13 cellular contexts compared by ENCODE assay signal in genomic region chr2:43331428-43331827, GRCh38.
DNase-seq lines count a peak whose midpoint lies in the region; ATAC-seq, FAIRE-seq and TF ChIP-seq lines count a peak whose summit lies in the region.
"Had no signal": no experiment of that assay in that cellular context is flagged by ENCODE, and none has a peak within 500 bp of the region (broad histone marks: within the 10 kb centered on the region; RNA-seq: fewer than 3 reads in every experiment).

No MANE protein-coding gene starts in this region.

- CTCF ChIA-PET in OCI-LY7 (lab: Charles Lee; ENCODE audit: unreplicated experiment): no interaction called here

- POLR2A ChIA-PET in OCI-LY7 (lab: Charles Lee): interaction anchor here (0.5 to 1.2 kb wide), 2 partner anchors 48 to 70 kb away, joined by 3 read pairs; no protein-coding TSS in a partner anchor

- H3K36me3 ChIP-seq in CD4-positive, CD25-positive, alpha-beta regulatory T cell (ENCODE audit: control insufficient read depth, insufficient read depth, low read length): peaks cover 20% of the 10 kb centered on the region
- H3K36me3 ChIP-seq in pancreas (no peaks in the 10 kb centered on the region), OCI-LY7 (ENCODE audit: insufficient read depth, low read length) (no peaks in the 10 kb centered on the region)

- BruUV-seq in OCI-LY7 (replicated peaks; lab: Mats Ljungman, UMichigan): no TSS peak

- H3K9me3 Mint-ChIP-seq in CD4-positive, CD25-positive, alpha-beta regulatory T cell: no peaks in the 10 kb centered on the region
- H3K9me3 Mint-ChIP-seq: T-cell had no signal

- H3K27ac ChIP-seq in CD4-positive, CD25-positive, alpha-beta regulatory T cell (ENCODE audit: insufficient read depth, low read length, poor library complexity, severe bottlenecking): no peak overlapping the region
- H3K27ac ChIP-seq in pancreas (no peak overlapping the region), OCI-LY7 (ENCODE audit: low read depth, low read length, poor library complexity, severe bottlenecking) (no peak overlapping the region)
- H3K27ac ChIP-seq: parathyroid adenoma had no signal

- H3K4me2 ChIP-seq in OCI-LY7 (ENCODE audit: low read length): no peak overlapping the region

- H3K9me3 ChIP-seq in CD4-positive, CD25-positive, alpha-beta regulatory T cell (ENCODE audit: control insufficient read depth in 2 of 2, low read length in 2 of 2): no peaks in the 10 kb centered on the region
- H3K9me3 ChIP-seq in pancreas (no peaks in the 10 kb centered on the region), OCI-LY7 (ENCODE audit: low read length) (no peaks in the 10 kb centered on the region)

- FAIRE-seq in pancreas (lab: Jason Lieb, UNC): no peak
- FAIRE-seq: kidney had no signal

- H3K9me2 ChIP-seq in OCI-LY7 (ENCODE audit: insufficient read depth, low read length): no peaks in the 10 kb centered on the region

- H3K4me1 ChIP-seq in CD4-positive, CD25-positive, alpha-beta regulatory T cell (ENCODE audit: control insufficient read depth, insufficient read depth, low read length, poor library complexity, severe bottlenecking): no peaks in the 10 kb centered on the region
- H3K4me1 ChIP-seq in pancreas: peaks cover 0 to 16% (median 13%) of the 10 kb centered on the region in 3 donors
- H3K4me1 ChIP-seq in OCI-LY7 (ENCODE audit: insufficient read depth, low read length, poor library complexity, severe bottlenecking): no peaks in the 10 kb centered on the region

- H3K36me3 Mint-ChIP-seq in CD4-positive, CD25-positive, alpha-beta regulatory T cell: peaks cover 51% of the 10 kb centered on the region

- 72 to 82% methylated on average over 1 of the region's 1 CpG for WGBS in pancreas, 2 donors

- TF ChIP-seq CTCF in fibroblast of pulmonary artery (IDR thresholded peaks at IDR 0.05; ENCODE audit: low read length, missing control alignments): no peak
- TF ChIP-seq CTCF in pancreas (IDR thresholded peaks at IDR 0.05): no peak
- TF ChIP-seq CTCF in OCI-LY7 (conservative IDR thresholded peaks at IDR 0.05; ENCODE audit: low read length): no peak

- no peaks in the 10 kb centered on the region for H4K20me1 ChIP-seq in OCI-LY7 (ENCODE audit: insufficient read depth, low read length)

- H3K79me2 ChIP-seq in OCI-LY7 (ENCODE audit: insufficient read depth, low read depth, low read length): no peaks in the 10 kb centered on the region
- H3K79me2 ChIP-seq: parathyroid adenoma had no signal

- H3K27ac Mint-ChIP-seq in CD4-positive, CD25-positive, alpha-beta regulatory T cell: peak overlapping the region in 2 of 3 donors; percentile 7 to 22
- H3K27ac Mint-ChIP-seq: T-cell had no signal

- no peak for DNase-seq in CD4-positive, CD25-positive, alpha-beta regulatory T cell
- peak; percentile 39 for DNase-seq in SIG-M5 (lab: John Stamatoyannopoulos, UW)
- peak; percentile 78 for DNase-seq in fibroblast of pulmonary artery (ENCODE audit: low read depth)
- peak in 1 of 6 donors; percentile 40 for DNase-seq in pancreas
- DNase-seq in NAMALWA (ENCODE audit: low spot score): no peak
- no peak for DNase-seq in OCI-LY7 (ENCODE audit: low spot score)
- no peak for DNase-seq in stimulated activated CD4-positive, alpha-beta T cell treated with anti-CD3 and anti-CD28 coated beads, Interleukin-4, amount 100 ng/mL, for 24 hours
- DNase-seq in stimulated activated CD4-positive, alpha-beta T cell treated with anti-CD3 and anti-CD28 coated beads, Interleukin-12 subunit alpha, Interleukin-12 subunit beta, amount 100 ng/mL, for 4 hours: no peak
- DNase-seq: anterior cingulate cortex, kidney, NCI-H345, T-cell had no signal

- H3K4me1 Mint-ChIP-seq in CD4-positive, CD25-positive, alpha-beta regulatory T cell: peaks cover 0 to 5% (median 1%) of the 10 kb centered on the region in 4 donors

- intact Hi-C loops in pancreas (cut with DNase I) (no loop called here), OCI-LY7 (cut with micrococcal nuclease; ENCODE audit: unreplicated experiment) (no loop called here)

- ATAC-seq in CD4-positive, CD25-positive, alpha-beta regulatory T cell (ENCODE audit: low read depth in 2 of 2): no peak
- peak; percentile 69 to 84 (median 75) for ATAC-seq in pancreas
- ATAC-seq: T-cell had no signal

- no peak overlapping the region for H3K4me3 ChIP-seq in CD4-positive, CD25-positive, alpha-beta regulatory T cell (ENCODE audit: low read depth, low read length)
- H3K4me3 ChIP-seq in fibroblast of pulmonary artery (replicated peaks; ENCODE audit: low read depth, low read length): no peak overlapping the region
- H3K4me3 ChIP-seq in pancreas: no peak overlapping the region
- H3K4me3 ChIP-seq in OCI-LY7 (ENCODE audit: low read depth, low read length, poor library complexity, severe bottlenecking): no peak overlapping the region

- H3K4me3 Mint-ChIP-seq in CD4-positive, CD25-positive, alpha-beta regulatory T cell: no peak overlapping the region
- H3K4me3 Mint-ChIP-seq: T-cell had no signal

- H2AFZ ChIP-seq in OCI-LY7 (ENCODE audit: low read length): no peak overlapping the region
- H2AFZ ChIP-seq: parathyroid adenoma had no signal

- H3K27me3 Mint-ChIP-seq in CD4-positive, CD25-positive, alpha-beta regulatory T cell: no peaks in the 10 kb centered on the region
- H3K27me3 Mint-ChIP-seq: T-cell had no signal

- no peaks in the 10 kb centered on the region for H3K27me3 ChIP-seq in CD4-positive, CD25-positive, alpha-beta regulatory T cell (ENCODE audit: control insufficient read depth, insufficient read depth, low read length)
- H3K27me3 ChIP-seq in pancreas: no peaks in the 10 kb centered on the region

Comparison
In these comparisons a context has a peak if more than half of its experiments do, and no peak if none do; other contexts are left out.
1. ATAC-seq: peak in pancreas (4 of 4); none in CD4-positive, CD25-positive, alpha-beta regulatory T cell (0 of 2).
2. DNase-seq: peak in SIG-M5 (single experiment) and fibroblast of pulmonary artery (single experiment); none in CD4-positive, CD25-positive, alpha-beta regulatory T cell (0 of 3), NAMALWA (single experiment), OCI-LY7 (single experiment), stimulated activated CD4-positive, alpha-beta T cell treated with anti-CD3 and anti-CD28 coated beads, Interleukin-4, amount 100 ng/mL, for 24 hours (single experiment) and stimulated activated CD4-positive, alpha-beta T cell treated with anti-CD3 and anti-CD28 coated beads, Interleukin-12 subunit alpha, Interleukin-12 subunit beta, amount 100 ng/mL, for 4 hours (single experiment).